In the genomic region with DNA sequence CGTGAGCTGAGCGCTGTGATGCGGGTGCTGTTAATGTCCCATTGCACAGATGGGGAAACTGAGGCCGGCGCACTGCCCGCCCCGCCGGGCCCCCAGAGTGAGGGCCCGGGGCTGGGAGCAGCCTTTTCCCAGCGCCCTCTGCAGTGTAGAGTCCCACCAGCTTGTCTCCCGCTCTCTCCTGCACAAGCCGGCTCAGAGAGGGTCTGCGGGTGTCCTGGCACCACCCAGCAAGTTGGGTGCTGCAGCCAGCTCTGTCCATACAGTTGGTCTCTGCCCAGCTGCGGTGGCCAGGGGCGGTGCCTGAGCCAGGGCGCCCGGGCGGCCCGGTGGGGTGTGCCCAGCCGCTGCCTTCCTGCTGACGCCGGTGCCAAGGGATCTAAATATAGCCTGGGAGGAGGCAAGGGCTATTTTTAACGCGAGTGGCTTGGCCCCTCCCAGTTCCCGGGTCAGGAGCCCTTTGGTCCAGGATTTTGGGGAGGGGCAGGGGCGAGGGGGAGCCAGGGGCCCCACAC, we compare ENCODE assay signal across 8 cellular contexts. TPM values are rescaled to one million over a fixed set of nuclear protein-coding genes. Genes with fewer than 3 reads are reported as not detected.
A peak's percentile ranks its signal among the peaks of the same experiment; 100 is the strongest.
DNase-seq lines count a peak whose midpoint lies in the region; ATAC-seq and TF ChIP-seq lines count a peak whose summit lies in the region.

No MANE protein-coding gene starts in this region.

- DNase-seq in Caco-2 (no peak), Right ventricle myocardium superior (peak; percentile 89), osteocyte (ENCODE audit: extremely low spot score, unreplicated experiment) (peak; percentile 95)
- peak; percentile 17 for DNase-seq in activated effector memory CD4-positive, alpha-beta T cell treated with Interleukin-2 at 50 U/mL for 16 hours
- no peak for DNase-seq in stimulated activated naive CD4-positive, alpha-beta T cell treated with Interleukin-2 at 50 U/mL for 16 hours (lab: John Stamatoyannopoulos, UW)

- H3K4me1 ChIP-seq in Caco-2 (peaks cover 34% of the 10 kb centered on the region), HUES6 (ENCODE audit: control insufficient read depth, insufficient read depth, low read length) (peaks cover 19% of the 10 kb centered on the region)

- POLR2A ChIA-PET in Caco-2 (lab: Charles Lee), result interaction anchor here (1.1 to 3.2 kb wide), 2 partner anchors 17 to 19 kb away, joined by 4 to 15 read pairs; a partner anchor contains a TSS

- H3K4me3 Mint-ChIP-seq in Caco-2 (ENCODE audit: unreplicated experiment), result peak overlapping the region; percentile 15
- no peak overlapping the region for H3K4me3 Mint-ChIP-seq in osteocyte (ENCODE audit: unreplicated experiment)

- H3K9me3 Mint-ChIP-seq in Caco-2 (ENCODE audit: unreplicated experiment) (no peaks in the 10 kb centered on the region), osteocyte (ENCODE audit: unreplicated experiment) (no peaks in the 10 kb centered on the region)

- H3K9me3 ChIP-seq in Caco-2 (no peaks in the 10 kb centered on the region), HUES6 (ENCODE audit: control insufficient read depth, insufficient read depth, low read depth, low read length) (peaks cover 2% of the 10 kb centered on the region; the same call in 1 of the 2 replicates)

- BruUV-seq in Caco-2 (replicated peaks; lab: Mats Ljungman, UMichigan), result no TSS peak

- intact Hi-C loops in Caco-2 (cut with micrococcal nuclease; ENCODE audit: unreplicated experiment), result no loop called here
- intact Hi-C loops in Right ventricle myocardium superior (cut with DNase I), result no loop called here

- CTCF ChIA-PET in Caco-2 (lab: Charles Lee), result no interaction called here

- peak; percentile 94 for ATAC-seq in Right ventricle myocardium superior (ENCODE audit: poor library complexity)
- no peak for ATAC-seq in GM21717 (IDR thresholded peaks at IDR 0.05; ENCODE audit: unreplicated experiment)
- no peak for ATAC-seq in GM18502 (IDR thresholded peaks at IDR 0.05; ENCODE audit: poor library complexity, unreplicated experiment)

- H3K27me3 ChIP-seq in Caco-2 (replicated peaks; ENCODE audit: control insufficient read depth, insufficient read depth, low read length) (no peaks in the 10 kb centered on the region), HUES6 (ENCODE audit: control insufficient read depth, insufficient read depth, low read length) (peaks cover 12% of the 10 kb centered on the region)

- no peaks in the 10 kb centered on the region for H3K36me3 ChIP-seq in Caco-2 (ENCODE audit: control insufficient read depth, insufficient read depth, low read length)
- no peaks in the 10 kb centered on the region for H3K36me3 ChIP-seq in HUES6 (ENCODE audit: control insufficient read depth, insufficient read depth, low read length)

- H3K36me3 Mint-ChIP-seq in Caco-2 (ENCODE audit: insufficient read depth, unreplicated experiment), result peaks cover 5% of the 10 kb centered on the region
- no peaks in the 10 kb centered on the region for H3K36me3 Mint-ChIP-seq in osteocyte (ENCODE audit: unreplicated experiment)

- peak overlapping the region; percentile 69 for H3K9ac ChIP-seq in HUES6 (ENCODE audit: low read length)

- TF ChIP-seq CTCF in Caco-2 (IDR thresholded peaks at IDR 0.05; ENCODE audit: insufficient read depth in 1 of 2, low read depth in 1 of 2, low read length in 1 of 2, severe bottlenecking in 1 of 2, unreplicated experiment in 1 of 2), result no peak
- TF ChIP-seq CTCF in osteocyte (IDR thresholded peaks at IDR 0.05), result no peak

- H3K27ac Mint-ChIP-seq in Caco-2 (ENCODE audit: unreplicated experiment) (no peak overlapping the region), osteocyte (ENCODE audit: unreplicated experiment) (peak overlapping the region; percentile 31)

- H3K27me3 Mint-ChIP-seq in Caco-2 (ENCODE audit: insufficient read depth, unreplicated experiment) (no peaks in the 10 kb centered on the region), osteocyte (ENCODE audit: unreplicated experiment) (no peaks in the 10 kb centered on the region)

- no peak overlapping the region; the same call in 1 of the 2 replicates for H3K27ac ChIP-seq in HUES6 (ENCODE audit: low read depth, low read length)

- peaks cover 9% of the 10 kb centered on the region for H3K4me1 Mint-ChIP-seq in Caco-2 (ENCODE audit: low read depth, unreplicated experiment)
- peaks cover 61% of the 10 kb centered on the region for H3K4me1 Mint-ChIP-seq in osteocyte (ENCODE audit: unreplicated experiment)

- peak overlapping the region; percentile 33 for H3K4me3 ChIP-seq in Caco-2 (ENCODE audit: low read depth, low read length)
- peak overlapping the region; percentile 68 for H3K4me3 ChIP-seq in HUES6 (ENCODE audit: low read depth, low read length)

RNA-seq across cellular contexts. Expression of a gene that starts 19.3 kb away (rescaled TPM):
- total RNA-seq in Caco-2 (2022), result 20.2 and 23.8 TPM in 2 replicates
- total RNA-seq in Right ventricle myocardium superior, result 42.1 TPM
- total RNA-seq in osteocyte, result 148 and 165 TPM in 2 replicates

RNA-seq across cellular contexts. Expression of a gene that starts 38.4 kb away (rescaled TPM):
- 128 and 130 TPM in 2 replicates for total RNA-seq in Caco-2 (2022)
- 13.9 TPM for total RNA-seq in Right ventricle myocardium superior
- 40.2 and 40.8 TPM in 2 replicates for total RNA-seq in osteocyte

Comparison
In these comparisons a context has a peak if more than half of its experiments do, and no peak if none do; other contexts are left out.
1. DNase-seq: peak in activated effector memory CD4-positive, alpha-beta T cell treated with Interleukin-2 at 50 U/mL for 16 hours (single experiment), Right ventricle myocardium superior (single experiment) and osteocyte (single experiment); none in Caco-2 (0 of 2) and stimulated activated naive CD4-positive, alpha-beta T cell treated with Interleukin-2 at 50 U/mL for 16 hours (single experiment).